6 cellular contexts compared by ENCODE assay signal in the genomic region with DNA sequence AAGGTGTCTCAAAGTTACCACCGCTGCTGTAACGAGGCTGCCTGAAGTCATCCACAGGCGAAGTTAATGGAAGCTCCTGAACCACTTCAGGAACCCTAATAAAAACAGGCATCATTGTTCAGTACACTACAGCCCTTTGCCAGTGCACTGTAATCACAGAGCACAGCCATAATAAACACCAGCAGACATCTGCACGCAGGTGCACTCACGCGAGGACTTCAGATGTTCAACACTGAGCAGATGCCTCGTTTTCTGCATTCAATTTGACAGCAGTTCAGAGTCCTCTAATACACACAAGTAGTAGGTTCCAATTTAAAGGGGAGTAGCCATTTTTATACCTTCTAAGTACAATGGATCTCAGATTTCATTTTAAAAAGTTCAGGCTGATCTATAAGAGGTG. TPM values are rescaled to one million over a fixed set of nuclear protein-coding genes. Genes with fewer than 3 reads are reported as not detected.
DNase-seq lines count a peak whose midpoint lies in the region; ATAC-seq, FAIRE-seq and TF ChIP-seq lines count a peak whose summit lies in the region.
"Not testable (repeated sequence)": the region's sequence is repeated elsewhere in the genome, so short reads cannot be mapped to it uniquely, and the experiment has no call there.

No MANE protein-coding gene starts in this region.

- peak; percentile 26 for FAIRE-seq in GM18507 (lab: Jason Lieb, UNC)
- peak; percentile 13 for FAIRE-seq in GM12878 (lab: Jason Lieb, UNC)
- peak; percentile 88 for FAIRE-seq in bronchial epithelial cell (lab: Jason Lieb, UNC)
- peak; percentile 78 for FAIRE-seq in urothelium cell line (lab: Jason Lieb, UNC)

- RAD21 ChIA-PET in GM12878 (lab: Charles Lee; ENCODE audit: unreplicated experiment): not testable (repeated sequence)

- not testable (repeated sequence) for H3K4me2 ChIP-seq in GM12878 (ENCODE audit: control insufficient read depth, insufficient read depth)

- intact Hi-C loops in GM12878 (cut with micrococcal nuclease; ENCODE audit: unreplicated experiment); right lobe of liver (cut with DNase I): not testable (repeated sequence)

- H3K4me1 ChIP-seq in GM12878 (ENCODE audit: control insufficient read depth, insufficient read depth, low read length); right lobe of liver: not testable (repeated sequence)

- H3K79me2 ChIP-seq in GM12878 (ENCODE audit: control insufficient read depth, insufficient read depth, low read length): not testable (repeated sequence)

- POLR2A ChIA-PET in GM12878 (lab: Charles Lee): not testable (repeated sequence)

- BruUV-seq in GM12878 (replicated peaks; lab: Mats Ljungman, UMichigan): not testable (repeated sequence)

- H3K27ac ChIP-seq in GM12878 (ENCODE audit: control insufficient read depth, insufficient read depth); right lobe of liver: not testable (repeated sequence)

- TF ChIP-seq RAD21 in GM12878 (IDR thresholded peaks at IDR 0.05; ENCODE audit: insufficient read depth, low read depth, low read length): not testable (repeated sequence)

- SMC1A ChIA-PET in GM12878 (lab: Charles Lee; ENCODE audit: uncharacterized antibody, unreplicated experiment): not testable (repeated sequence)

- WGBS in GM12878 (ENCODE audit: insufficient coverage, insufficient replicate concordance, low lambda C conversion rate, missing lambda C conversion rate): no CpG with 5 or more reads among the region's 7 CpGs
- no CpG with 5 or more reads among the region's 7 CpGs for WGBS in right lobe of liver (ENCODE audit: insufficient coverage, low coverage, low lambda C conversion rate, missing lambda C conversion rate)

- not testable (repeated sequence) for H3K27me3 ChIP-seq in GM12878 (replicated peaks in 1 of 2; ENCODE audit: control insufficient read depth in 2 of 2, insufficient read depth in 2 of 2, low read length in 1 of 2); bronchial epithelial cell (ENCODE audit: control insufficient read depth, insufficient read depth, low read length); right lobe of liver

- not testable (repeated sequence) for H3K36me3 ChIP-seq in GM12878 (ENCODE audit: control insufficient read depth in 2 of 2, insufficient read depth in 2 of 2, low read length in 1 of 2); bronchial epithelial cell (ENCODE audit: control insufficient read depth, insufficient read depth, low read length); right lobe of liver

- not testable (repeated sequence) for H4K20me1 ChIP-seq in GM12878 (ENCODE audit: control insufficient read depth, insufficient read depth)

- in situ Hi-C loops in GM12878 (cut with MboI): loop anchor here (25.0 kb wide), 1 partner anchor 1571 kb away; no protein-coding TSS in a partner anchor

- not testable (repeated sequence) for TF ChIP-seq CTCF in GM12878 (IDR thresholded peaks at IDR 0.05 in 2 of 3, conservative IDR thresholded peaks at IDR 0.05 in 1 of 3; ENCODE audit: control insufficient read depth in 2 of 3, extremely low read depth in 1 of 3, insufficient read depth in 1 of 3, low read depth in 3 of 3, low read length in 3 of 3); bronchial epithelial cell (IDR thresholded peaks at IDR 0.05; ENCODE audit: insufficient read depth, low read length, severe bottlenecking); right lobe of liver (IDR thresholded peaks at IDR 0.05)

- not testable (repeated sequence) for DNase-seq in GM18507 (ENCODE audit: extremely low spot score, insufficient read length, low read depth); GM12878 (ENCODE audit: low read depth, low spot score); bronchial epithelial cell (ENCODE audit: low read depth); left lobe of liver (ENCODE audit: low spot score); right lobe of liver; urothelium cell line (ENCODE audit: low spot score)

- not testable (repeated sequence) for H3K9ac ChIP-seq in GM12878 (ENCODE audit: control insufficient read depth, insufficient read depth, low read length)

- not testable (repeated sequence) for H3K9me3 ChIP-seq in GM12878 (replicated peaks; ENCODE audit: control insufficient read depth, insufficient read depth, low read length); right lobe of liver

- TF ChIP-seq POLR2A in GM12878 (IDR thresholded peaks at IDR 0.05; ENCODE audit: low read depth, low read length); right lobe of liver (IDR thresholded peaks at IDR 0.05): not testable (repeated sequence)

- not testable (repeated sequence) for H3K4me3 ChIP-seq in GM12878; bronchial epithelial cell (ENCODE audit: low read depth, low read length); right lobe of liver

- not testable (repeated sequence) for TF ChIP-seq EP300 in GM12878 (IDR thresholded peaks at IDR 0.05; ENCODE audit: borderline replicate concordance in 1 of 2, control insufficient read depth in 1 of 2, low read depth in 2 of 2, low read length in 2 of 2)

- not testable (repeated sequence) for ATAC-seq in GM12878
- peak; percentile 52 for ATAC-seq in left lobe of liver
- peak; percentile 15 to 46 (median 30) for ATAC-seq in right lobe of liver

- H2AFZ ChIP-seq in GM12878 (ENCODE audit: control insufficient read depth, low read depth, low read length): not testable (repeated sequence)

- CTCF ChIA-PET in GM12878 (lab: Yijun Ruan, JAX): not testable (repeated sequence)

RNA-seq across cellular contexts. Expression of gene GTF2H2, which starts 15.4 kb away (rescaled TPM):
- total RNA-seq in GM12878 (2013; cell fraction: nucleolus; rRNA removed): 196 and 215 TPM in 2 replicates
- total RNA-seq in GM12878 (2014; rRNA removed) (33.7 and 40.2 TPM in 2 replicates), GM12878 (2014; rRNA removed; fragmentation: Illumina TruSeq; extraction: Trizol) (45.6 and 50.0 TPM in 2 replicates), GM12878 (2021) (23.2 and 24.5 TPM in 2 replicates), bronchial epithelial cell (12.6 and 14.1 TPM in 2 replicates), left lobe of liver (9.0 TPM), right lobe of liver (10 to 100 TPM in 2 of 6 experiments, 1 to 10 TPM in 4; 5.9 to 14.9 (median 9.1) TPM)
- 7.4 TPM for polyA plus RNA-seq in GM12878 (2011; ENCODE audit: low read depth)
- polyA plus RNA-seq in GM12878 (2011; rRNA removed) (36.9 and 46.6 TPM in 2 replicates), GM12878 (2014; fragmentation: Illumina TruSeq; extraction: Trizol) (24.5 and 27.9 TPM in 2 replicates), GM12878 (2014; fragmentation: Nextera tagmentation; extraction: Ambion mirVana) (10 to 100 TPM; 44.0 to 51.0 TPM), GM12878 (2014; rRNA removed) (23.9 and 29.7 TPM in 2 replicates), GM12878 (2016; fragmentation: Nextera tagmentation; extraction: Ambion mirVana) (10 to 100 TPM; 45.5 to 58.7 TPM)
- 8.6 and 9.4 TPM in 2 replicates for polyA plus RNA-seq in GM12878 (2011; cell fraction: cytosol; rRNA removed)
- 20.7 and 31.5 TPM in 2 replicates for polyA plus RNA-seq in GM12878 (2011; cell fraction: nucleus; rRNA removed)
- polyA plus RNA-seq in GM12878 (2012): 11.4 and 12.4 TPM in 2 replicates
- 18.9 and 31.9 TPM in 2 replicates for polyA minus RNA-seq in GM12878 (2011; rRNA and poly(A)+ RNA removed)
- 7.1 and 11.5 TPM in 2 replicates for polyA minus RNA-seq in GM12878 (2011; cell fraction: cytosol; rRNA and poly(A)+ RNA removed)
- 30.6 and 48.9 TPM in 2 replicates for polyA minus RNA-seq in GM12878 (2011; cell fraction: nucleus; rRNA and poly(A)+ RNA removed)

RNA-seq across cellular contexts. Expression of gene NAIP, which starts 57.8 kb away (rescaled TPM):
- total RNA-seq in GM12878 (2013; cell fraction: nucleolus; rRNA removed): 40.2 and 49.6 TPM in 2 replicates
- total RNA-seq in GM12878 (2014; rRNA removed): 2.7 and 3.3 TPM in 2 replicates
- total RNA-seq in GM12878 (2014; rRNA removed; fragmentation: Illumina TruSeq; extraction: Trizol): 4.8 and 5.3 TPM in 2 replicates
- 3.0 and 3.5 TPM in 2 replicates for total RNA-seq in GM12878 (2021)
- polyA plus RNA-seq in GM12878 (2011; ENCODE audit: low read depth): 3.9 TPM
- 6.4 and 11.0 TPM in 2 replicates for polyA plus RNA-seq in GM12878 (2011; rRNA removed)
- 1.5 TPM in 2 replicates for polyA plus RNA-seq in GM12878 (2011; cell fraction: cytosol; rRNA removed)
- polyA plus RNA-seq in GM12878 (2011; cell fraction: nucleus; rRNA removed): 12.5 and 15.7 TPM in 2 replicates
- 4.1 and 7.2 TPM in 2 replicates for polyA plus RNA-seq in GM12878 (2012)
- 4.3 and 5.7 TPM in 2 replicates for polyA plus RNA-seq in GM12878 (2014; fragmentation: Illumina TruSeq; extraction: Trizol)
- polyA plus RNA-seq in GM12878 (2014; fragmentation: Nextera tagmentation; extraction: Ambion mirVana): 1 to 10 TPM; 1.8 to 1.9 TPM
- 2.6 and 2.8 TPM in 2 replicates for polyA plus RNA-seq in GM12878 (2014; rRNA removed)
- polyA plus RNA-seq in GM12878 (2016; fragmentation: Nextera tagmentation; extraction: Ambion mirVana): 1 to 10 TPM; 4.2 to 4.7 TPM
- 5.1 and 6.5 TPM in 2 replicates for polyA minus RNA-seq in GM12878 (2011; rRNA and poly(A)+ RNA removed)
- 0.80 and 1.0 TPM in 2 replicates for polyA minus RNA-seq in GM12878 (2011; cell fraction: cytosol; rRNA and poly(A)+ RNA removed)
- polyA minus RNA-seq in GM12878 (2011; cell fraction: nucleus; rRNA and poly(A)+ RNA removed): 6.2 and 10.2 TPM in 2 replicates
- 0.26 and 0.64 TPM in 2 replicates for total RNA-seq in bronchial epithelial cell
- 5.5 TPM for total RNA-seq in left lobe of liver
- 10 to 100 TPM in 2 of 6 experiments, 1 to 10 TPM in 4; 5.8 to 15.2 (median 7.8) TPM for total RNA-seq in right lobe of liver
